13 cellular contexts compared by ENCODE assay signal in the genomic region with DNA sequence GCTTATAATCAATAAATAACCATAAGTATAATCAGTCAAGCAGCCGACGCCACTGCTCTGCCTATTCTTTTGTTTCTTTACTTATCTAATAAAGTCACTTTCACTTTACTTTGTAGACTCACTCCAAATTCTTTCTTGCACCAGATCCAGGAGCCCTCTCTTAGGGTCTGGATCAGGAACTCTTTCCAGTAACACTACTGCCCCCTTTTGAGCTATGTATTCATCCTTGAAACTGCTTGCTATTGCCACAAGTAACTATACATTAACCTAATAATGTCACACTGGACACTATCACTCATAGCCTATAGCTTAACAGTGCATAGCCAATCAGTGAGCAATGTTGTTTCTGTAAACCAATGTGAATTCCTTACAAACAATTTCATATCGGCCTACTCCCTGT. TPM values are rescaled to one million over a fixed set of nuclear protein-coding genes. Genes with fewer than 3 reads are reported as not detected.
DNase-seq lines count a peak whose midpoint lies in the region; ATAC-seq, FAIRE-seq and TF ChIP-seq lines count a peak whose summit lies in the region.
"Had no signal": no experiment of that assay in that cellular context is flagged by ENCODE, and none has a peak within 500 bp of the region (broad histone marks: within the 10 kb centered on the region; RNA-seq: fewer than 3 reads in every experiment).

No MANE protein-coding gene starts in this region.

- WGBS in K562 (ENCODE audit: insufficient coverage, low coverage, missing lambda C conversion rate) = 0% methylated on average over 3 of the region's 3 CpGs

- no peak overlapping the region for H3K4me3 ChIP-seq in HEK293 (ENCODE audit: low read depth, low read length)
- no peak overlapping the region for H3K4me3 ChIP-seq in K562
- H3K4me3 ChIP-seq in kidney epithelial cell (ENCODE audit: low read depth, low read length) = no peak overlapping the region
- H3K4me3 ChIP-seq in mucosa of descending colon = no peak overlapping the region

- no TSS peak for BruUV-seq in K562 (replicated peaks; lab: Mats Ljungman, UMichigan)

- H3K36me3 ChIP-seq in HEK293 (ENCODE audit: control insufficient read depth in 2 of 2, insufficient read depth in 1 of 2, low read length in 2 of 2) (no peaks in the 10 kb centered on the region), K562 (ENCODE audit: control insufficient read depth, insufficient read depth, low read length) (no peaks in the 10 kb centered on the region), kidney epithelial cell (ENCODE audit: control insufficient read depth, insufficient read depth, low read length) (no peaks in the 10 kb centered on the region), mucosa of descending colon (ENCODE audit: low read depth) (no peaks in the 10 kb centered on the region)

- peaks cover 3 to 27% of the 10 kb centered on the region in 2 experiments; a peak in 3 of 5 replicates for H3K27me3 ChIP-seq in K562 (ENCODE audit: control insufficient read depth in 2 of 2, insufficient read depth in 2 of 2, low read length in 2 of 2)
- peaks cover 24% of the 10 kb centered on the region for H3K27me3 ChIP-seq in kidney epithelial cell (ENCODE audit: control insufficient read depth, insufficient read depth, low read length)

- TF ChIP-seq EP300 in K562 (IDR thresholded peaks at IDR 0.05; ENCODE audit: low read length) = no peak

- in situ Hi-C loops in K562 (cut with MboI) = no loop called here

- H3K9ac ChIP-seq in K562 (ENCODE audit: insufficient read depth in 1 of 2, low read depth in 2 of 2, low read length in 2 of 2) = no peak overlapping the region

- POLR2A ChIA-PET in HEK293 (lab: Yijun Ruan, JAX) (interaction anchor here (0.5 to 1.5 kb wide), 4 partner anchors 9 to 197 kb away, joined by 3 to 7 read pairs (median 4); a partner anchor contains a TSS), K562 (lab: Yijun Ruan, JAX) (interaction anchor here (0.6 to 1.3 kb wide), 2 partner anchors 10 to 489 kb away, joined by 3 read pairs; no protein-coding TSS in a partner anchor)

- H3K27ac ChIP-seq in HEK293 (ENCODE audit: extremely low read depth, low read depth, low read length) (no peak overlapping the region), K562 (ENCODE audit: extremely low read depth, low read depth, low read length) (no peak overlapping the region)
- H3K27ac ChIP-seq: HL-60 had no signal

- peak; percentile 18 for DNase-seq in Ammon's horn (ENCODE audit: low spot score)
- DNase-seq in K562 (ENCODE audit: extremely low read depth in 1 of 4, low spot score in 3 of 4) = no peak
- no peak for DNase-seq in kidney epithelial cell (ENCODE audit: low read depth)
- no peak for DNase-seq in MV-4-11 (lab: John Stamatoyannopoulos, UW)
- DNase-seq in NCI-H2171 treated with DMSO at 0.1 percent for 48 hours (lab: John Stamatoyannopoulos, UW) = no peak
- no peak for DNase-seq in GM19240 (ENCODE audit: insufficient read length, low spot score)
- DNase-seq in mucosa of descending colon = no peak
- DNase-seq: activated CD4-positive, alpha-beta memory T cell treated with anti-CD3 and anti-CD28 coated beads, Interleukin-2, amount 10 ng/mL, durations not matched to agents 7 days and 5 days; activated naive CD4-positive, alpha-beta T cell treated with anti-CD3 and anti-CD28 coated beads for 36 hours; naive thymus-derived CD8-positive, alpha-beta T cell; T-helper 1 cell had no signal

- peak in 1 of 2 experiments; percentile 39; a peak in 2 of 4 replicates for TF ChIP-seq RAD21 in K562 (CRISPR knock-in tag; conservative IDR thresholded peaks at IDR 0.05 in 1 of 2, IDR thresholded peaks at IDR 0.05 in 1 of 2)

- ATAC-seq in K562 (peak; percentile 44; the same call in 1 of the 3 replicates), mucosa of descending colon (no peak)
- ATAC-seq: naive thymus-derived CD8-positive, alpha-beta T cell had no signal

- H3K4me2 ChIP-seq in K562 (ENCODE audit: insufficient read depth, low read length) = no peak overlapping the region

- H3K4me1 ChIP-seq in HEK293 (ENCODE audit: control insufficient read depth, insufficient read depth, low read length) = peaks cover 5% of the 10 kb centered on the region; the same call in 1 of the 2 replicates
- peaks cover 0 to 10% of the 10 kb centered on the region in 2 experiments; a peak in 2 of 5 replicates for H3K4me1 ChIP-seq in K562 (replicated peaks in 1 of 2; ENCODE audit: control insufficient read depth in 2 of 2, insufficient read depth in 2 of 2, low read length in 2 of 2)
- peaks cover 9% of the 10 kb centered on the region for H3K4me1 ChIP-seq in mucosa of descending colon (ENCODE audit: low read depth)

- CTCF ChIA-PET in HEK293 (lab: Yijun Ruan, JAX) = interaction anchor here (0.6 to 2.6 kb wide), 19 partner anchors 9 to 956 kb away, joined by 3 to 14 read pairs (median 3); no protein-coding TSS in a partner anchor
- CTCF ChIA-PET in K562 (lab: Yijun Ruan, JAX; ENCODE audit: low intra/inter-chr PET ratio) = interaction anchor here (0.6 kb wide), 1 partner anchor 83 kb away, joined by 3 read pairs; no protein-coding TSS in a partner anchor

- FAIRE-seq in K562 (lab: Jason Lieb, UNC) = no peak

- intact Hi-C loops in K562 (cut with micrococcal nuclease) = loop anchor here (5.0 kb wide), 1 partner anchor 64 kb away; no protein-coding TSS in a partner anchor
- intact Hi-C loops in mucosa of descending colon (cut with DNase I, micrococcal nuclease) = no loop called here

- no peaks in the 10 kb centered on the region for H4K20me1 ChIP-seq in K562 (replicated peaks; ENCODE audit: control insufficient read depth, insufficient read depth, low read length)

- TF ChIP-seq CTCF in HEK293 (tag by site-specific recombination; IDR thresholded peaks at IDR 0.05) (no peak), K562 (IDR thresholded peaks at IDR 0.05 in 2 of 3, conservative IDR thresholded peaks at IDR 0.05 in 1 of 3; ENCODE audit: insufficient read depth in 2 of 3, low read depth in 1 of 3, low read length in 3 of 3) (peak in 1 of 3 experiments; percentile 31; a peak in 2 of 6 replicates), kidney epithelial cell (IDR thresholded peaks at IDR 0.05; ENCODE audit: insufficient read depth, low read length, poor library complexity, severe bottlenecking) (peak; percentile 8), mucosa of descending colon (IDR thresholded peaks at IDR 0.05) (no peak)

- no peaks in the 10 kb centered on the region for H3K9me1 ChIP-seq in K562 (ENCODE audit: control insufficient read depth, insufficient read depth, low read length)

- no peaks in the 10 kb centered on the region for H3K79me2 ChIP-seq in K562 (ENCODE audit: control insufficient read depth, insufficient read depth, low read length)

- TF ChIP-seq POLR2A in K562 (conservative IDR thresholded peaks at IDR 0.05) = no peak

- H3K9me3 ChIP-seq in HEK293 (ENCODE audit: control insufficient read depth, insufficient read depth, low read depth, low read length) = no peaks in the 10 kb centered on the region
- no peaks in the 10 kb centered on the region for H3K9me3 ChIP-seq in K562 (replicated peaks; ENCODE audit: control insufficient read depth, insufficient read depth, low read depth, low read length)
- no peaks in the 10 kb centered on the region for H3K9me3 ChIP-seq in mucosa of descending colon

- no peak overlapping the region for H2AFZ ChIP-seq in K562 (ENCODE audit: low read depth, low read length)

TF ChIP-seq in HEK293, 187 proteins besides CTCF, POLR2A, EP300 and RAD21 (continues in another document):
- TF ChIP-seq ZNF23 (tag by site-specific recombination; IDR thresholded peaks at IDR 0.05; ENCODE audit: borderline replicate concordance) = no peak

TF ChIP-seq in K562, 482 proteins besides CTCF, POLR2A, EP300 and RAD21 (continues in another document):
- TF ChIP-seq ZNF57 (CRISPR knock-in tag; IDR thresholded peaks at IDR 0.05) (no peak), SMAD3 (CRISPR knock-in tag; conservative IDR thresholded peaks at IDR 0.05) (no peak)
- TF ChIP-seq, protein P1, sequence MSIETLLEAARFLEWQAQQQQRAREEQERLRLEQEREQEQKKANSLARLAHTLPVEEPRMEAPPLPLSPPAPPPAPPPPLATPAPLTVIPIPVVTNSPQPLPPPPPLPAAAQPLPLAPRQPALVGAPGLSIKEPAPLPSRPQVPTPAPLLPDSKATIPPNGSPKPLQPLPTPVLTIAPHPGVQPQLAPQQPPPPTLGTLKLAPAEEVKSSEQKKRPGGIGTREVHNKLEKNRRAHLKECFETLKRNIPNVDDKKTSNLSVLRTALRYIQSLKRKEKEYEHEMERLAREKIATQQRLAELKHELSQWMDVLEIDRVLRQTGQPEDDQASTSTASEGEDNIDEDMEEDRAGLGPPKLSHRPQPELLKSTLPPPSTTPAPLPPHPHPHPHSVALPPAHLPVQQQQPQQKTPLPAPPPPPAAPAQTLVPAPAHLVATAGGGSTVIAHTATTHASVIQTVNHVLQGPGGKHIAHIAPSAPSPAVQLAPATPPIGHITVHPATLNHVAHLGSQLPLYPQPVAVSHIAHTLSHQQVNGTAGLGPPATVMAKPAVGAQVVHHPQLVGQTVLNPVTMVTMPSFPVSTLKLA (conservative IDR thresholded peaks at IDR 0.05) = no peak

RNA-seq across cellular contexts. Expression of a gene that starts 2.8 kb away (rescaled TPM):
- 0.62 and 2.0 TPM in 2 replicates for total RNA-seq in K562 (2011; cell fraction: chromatin; rRNA removed; ENCODE audit: low replicate concordance)
- total RNA-seq in K562 (2011; cell fraction: nucleolus; rRNA removed) = 0.13 TPM in 1 of 2 replicates, not detected in the other
- total RNA-seq in K562 (2011; cell fraction: nucleoplasm; rRNA removed) = 0.69 TPM in 1 of 2 replicates, not detected in the other
- total RNA-seq in K562 (2014; rRNA removed) (not detected in 2 replicates), K562 (2014; rRNA removed; fragmentation: Illumina TruSeq; extraction: Trizol) (0.22 and 0.45 TPM in 2 replicates), K562 (2015; rRNA removed; fragmentation: Illumina TruSeq; extraction: Trizol) (0.11 TPM in 1 of 2 replicates, not detected in the other), K562 (2021) (0.09 and 0.22 TPM in 2 replicates), kidney epithelial cell (5.4 and 8.1 TPM in 2 replicates), mucosa of descending colon (10 to 100 TPM; 21.7 to 32.5 (median 28.8) TPM)
- polyA plus RNA-seq in K562 (2011; rRNA removed) (0.04 TPM in 1 of 2 replicates, not detected in the other), K562 (2014; fragmentation: Illumina TruSeq; extraction: Trizol) (0.45 TPM in 1 of 2 replicates, not detected in the other), K562 (2014; fragmentation: Nextera tagmentation; extraction: Ambion mirVana) (under 1 TPM; 0.10 to 0.29 TPM), K562 (2014; rRNA removed) (not detected in 2 replicates)
- polyA plus RNA-seq in K562 (2011; cell fraction: cytosol; rRNA removed) = 0.07 TPM in 1 of 2 replicates, not detected in the other
- polyA plus RNA-seq in K562 (2011; cell fraction: nucleus; rRNA removed) = 0.17 and 0.30 TPM in 2 replicates
- polyA plus RNA-seq in K562 (2012) = 0.29 TPM in 1 of 2 replicates, not detected in the other
- polyA minus RNA-seq in K562 (2011; rRNA and poly(A)+ RNA removed) = not detected in 2 replicates
- polyA minus RNA-seq in K562 (2011; cell fraction: cytosol; rRNA and poly(A)+ RNA removed) = not detected in 2 replicates
- 0.27 TPM in 1 of 2 replicates, not detected in the other for polyA minus RNA-seq in K562 (2011; cell fraction: nucleus; rRNA and poly(A)+ RNA removed)
- total RNA-seq: activated naive CD4-positive, alpha-beta T cell treated with anti-CD3 and anti-CD28 coated beads for 36 hours; naive thymus-derived CD8-positive, alpha-beta T cell had no signal
